ENCODE assay signal across 1 cellular context in the genomic region with DNA sequence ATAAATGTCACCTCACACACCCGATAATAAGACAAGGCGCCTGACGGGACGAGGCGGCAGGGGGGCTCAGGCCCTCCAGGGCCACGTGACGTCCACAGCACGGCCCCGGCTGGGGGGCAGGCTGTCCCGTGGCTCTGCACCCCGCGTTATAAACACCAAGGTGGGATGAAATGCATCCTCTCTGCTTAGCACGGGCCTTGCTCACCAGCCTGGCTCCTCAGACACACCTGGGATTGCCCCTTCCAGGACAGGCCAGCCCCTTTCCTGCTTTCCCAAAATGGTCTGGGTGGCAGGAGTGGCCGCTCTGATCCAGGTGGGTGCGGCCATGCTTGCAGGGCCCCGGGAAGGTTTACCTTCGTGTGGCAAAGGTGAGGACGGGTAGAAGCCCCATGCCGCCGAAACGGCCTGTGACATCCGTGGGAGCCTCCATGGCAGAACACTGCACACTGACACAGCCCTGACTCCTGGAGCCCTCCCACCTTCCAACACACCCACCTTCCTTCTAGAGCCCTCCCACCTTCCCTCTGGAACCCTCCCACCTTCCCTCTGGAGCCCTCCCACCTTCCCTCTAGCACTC.
TF ChIP-seq lines count a peak whose summit lies in the region.

No MANE protein-coding gene starts in this region.

TF ChIP-seq in HCT116, 20 proteins besides CTCF, POLR2A, EP300 and RAD21:
- TF ChIP-seq, protein P1, sequence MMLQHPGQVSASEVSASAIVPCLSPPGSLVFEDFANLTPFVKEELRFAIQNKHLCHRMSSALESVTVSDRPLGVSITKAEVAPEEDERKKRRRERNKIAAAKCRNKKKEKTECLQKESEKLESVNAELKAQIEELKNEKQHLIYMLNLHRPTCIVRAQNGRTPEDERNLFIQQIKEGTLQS (IDR thresholded peaks at IDR 0.05) = no peak
- no peak for TF ChIP-seq FOSL1 (IDR thresholded peaks at IDR 0.05; ENCODE audit: low read depth)
- TF ChIP-seq, protein P2, sequence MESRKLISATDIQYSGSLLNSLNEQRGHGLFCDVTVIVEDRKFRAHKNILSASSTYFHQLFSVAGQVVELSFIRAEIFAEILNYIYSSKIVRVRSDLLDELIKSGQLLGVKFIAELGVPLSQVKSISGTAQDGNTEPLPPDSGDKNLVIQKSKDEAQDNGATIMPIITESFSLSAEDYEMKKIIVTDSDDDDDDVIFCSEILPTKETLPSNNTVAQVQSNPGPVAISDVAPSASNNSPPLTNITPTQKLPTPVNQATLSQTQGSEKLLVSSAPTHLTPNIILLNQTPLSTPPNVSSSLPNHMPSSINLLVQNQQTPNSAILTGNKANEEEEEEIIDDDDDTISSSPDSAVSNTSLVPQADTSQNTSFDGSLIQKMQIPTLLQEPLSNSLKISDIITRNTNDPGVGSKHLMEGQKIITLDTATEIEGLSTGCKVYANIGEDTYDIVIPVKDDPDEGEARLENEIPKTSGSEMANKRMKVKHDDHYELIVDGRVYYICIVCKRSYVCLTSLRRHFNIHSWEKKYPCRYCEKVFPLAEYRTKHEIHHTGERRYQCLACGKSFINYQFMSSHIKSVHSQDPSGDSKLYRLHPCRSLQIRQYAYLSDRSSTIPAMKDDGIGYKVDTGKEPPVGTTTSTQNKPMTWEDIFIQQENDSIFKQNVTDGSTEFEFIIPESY (IDR thresholded peaks at IDR 0.05; ENCODE audit: extremely low read depth, insufficient replicate concordance, low read length) = no peak
